ENCODE assay signal across 23 cellular contexts in genomic region chr5:119280380-119280779, GRCh38.
A peak's percentile ranks its signal among the peaks of the same experiment; 100 is the strongest.
DNase-seq lines count a peak whose midpoint lies in the region; ATAC-seq and TF ChIP-seq lines count a peak whose summit lies in the region.
"Had no signal": no experiment of that assay in that cellular context is flagged by ENCODE, and none has a peak within 500 bp of the region (broad histone marks: within the 10 kb centered on the region; RNA-seq: fewer than 3 reads in every experiment).

No MANE protein-coding gene starts in this region.

- DNase-seq in T-helper 1 cell (no peak), T-cell (no peak), SKM-1 treated with dmso at 0.1 percent for 144 hours (lab: John Stamatoyannopoulos, UW; ENCODE audit: unreplicated experiment) (no peak), NCI-H2029 (lab: John Stamatoyannopoulos, UW) (no peak)
- no peak for DNase-seq in CD4-positive, alpha-beta T cell
- DNase-seq in effector memory CD8-positive, alpha-beta T cell, result no peak
- no peak for DNase-seq in activated effector memory CD4-positive, alpha-beta T cell treated with anti-CD3 and anti-CD28 coated beads, Interleukin-2, amount 50 U/mL, for 16 hours
- DNase-seq: activated CD8-positive, alpha-beta memory T cell treated with anti-CD3 and anti-CD28 coated beads, Interleukin-2, amount 10 ng/mL, durations not matched to agents 7 days and 5 days; activated gamma-delta T cell treated with Interleukin-2 at 50 U/mL for 16 hours; BE2C; H7; heart right ventricle; NCI-H1092 treated with DMSO at 0.1 percent for 48 hours; NCI-H2081; NK-92 treated with Interleukin-12 subunit alpha and Interleukin-12 subunit beta, amount 100 ng/mL, for 24 hours; right lobe of liver had no signal

- peaks cover 40% of the 10 kb centered on the region for H3K36me3 Mint-ChIP-seq in T-helper 1 cell treated with Interleukin-12 subunit alpha and Interleukin-12 subunit beta and Interleukin-4 antibody, amounts not matched to agents 30 μg/mL and 1 μg/mL, for 36 hours (ENCODE audit: low read depth)
- H3K36me3 Mint-ChIP-seq in CD4-positive, alpha-beta T cell (ENCODE audit: low read depth), result peaks cover 85% of the 10 kb centered on the region
- peaks cover 58% of the 10 kb centered on the region for H3K36me3 Mint-ChIP-seq in T-cell
- H3K36me3 Mint-ChIP-seq in effector memory CD8-positive, alpha-beta T cell (ENCODE audit: insufficient read depth), result peaks cover 46% of the 10 kb centered on the region

- peak overlapping the region; percentile 4 for H3K4me3 Mint-ChIP-seq in T-helper 1 cell treated with Interleukin-12 subunit alpha and Interleukin-12 subunit beta and Interleukin-4 antibody, amounts not matched to agents 30 μg/mL and 1 μg/mL, for 36 hours
- H3K4me3 Mint-ChIP-seq in CD4-positive, alpha-beta T cell, result peak overlapping the region; percentile 77
- peak overlapping the region; percentile 51 to 100 (median 63) for H3K4me3 Mint-ChIP-seq in T-cell
- H3K4me3 Mint-ChIP-seq in effector memory CD8-positive, alpha-beta T cell, result peak overlapping the region; percentile 45 to 98
- H3K4me3 Mint-ChIP-seq: activated CD8-positive, alpha-beta memory T cell treated with anti-CD3 and anti-CD28 coated beads, Interleukin-2, amount 10 ng/mL, durations not matched to agents 7 days and 5 days; nephron had no signal

- peaks cover 87% of the 10 kb centered on the region for H3K4me1 Mint-ChIP-seq in T-helper 1 cell treated with Interleukin-12 subunit alpha and Interleukin-12 subunit beta and Interleukin-4 antibody, amounts not matched to agents 30 μg/mL and 1 μg/mL, for 36 hours (ENCODE audit: low read depth)
- H3K4me1 Mint-ChIP-seq in CD4-positive, alpha-beta T cell (ENCODE audit: low read depth), result peaks cover 99% of the 10 kb centered on the region
- H3K4me1 Mint-ChIP-seq in T-cell, result peaks cover 98 to 100% (median 99%) of the 10 kb centered on the region in 3 donors
- H3K4me1 Mint-ChIP-seq in effector memory CD8-positive, alpha-beta T cell (ENCODE audit: low read depth in 2 of 2), result peaks cover 73 to 90% of the 10 kb centered on the region in 2 donors

- H3K27me3 Mint-ChIP-seq in T-helper 1 cell treated with Interleukin-12 subunit alpha and Interleukin-12 subunit beta and Interleukin-4 antibody, amounts not matched to agents 30 μg/mL and 1 μg/mL, for 36 hours (ENCODE audit: low read depth), result no peaks in the 10 kb centered on the region
- H3K27me3 Mint-ChIP-seq in CD4-positive, alpha-beta T cell, result peaks cover 6% of the 10 kb centered on the region
- peaks cover 0 to 2% of the 10 kb centered on the region in 2 donors for H3K27me3 Mint-ChIP-seq in T-cell
- H3K27me3 Mint-ChIP-seq in effector memory CD8-positive, alpha-beta T cell, result no peaks in the 10 kb centered on the region
- H3K27me3 Mint-ChIP-seq: activated CD8-positive, alpha-beta memory T cell treated with anti-CD3 and anti-CD28 coated beads, Interleukin-2, amount 10 ng/mL, durations not matched to agents 7 days and 5 days had no signal

- H3K27ac Mint-ChIP-seq in T-helper 1 cell treated with Interleukin-12 subunit alpha and Interleukin-12 subunit beta and Interleukin-4 antibody, amounts not matched to agents 30 μg/mL and 1 μg/mL, for 36 hours, result no peak overlapping the region
- H3K27ac Mint-ChIP-seq in CD4-positive, alpha-beta T cell, result peak overlapping the region; percentile 97
- peak overlapping the region; percentile 94 to 96 for H3K27ac Mint-ChIP-seq in T-cell
- H3K27ac Mint-ChIP-seq in effector memory CD8-positive, alpha-beta T cell, result peak overlapping the region; percentile 49 to 81
- H3K27ac Mint-ChIP-seq: activated CD8-positive, alpha-beta memory T cell treated with anti-CD3 and anti-CD28 coated beads, Interleukin-2, amount 10 ng/mL, durations not matched to agents 7 days and 5 days; nephron had no signal

- intact Hi-C loops in CD4-positive, alpha-beta T cell (cut with DNase I, micrococcal nuclease), result no loop called here

- no peaks in the 10 kb centered on the region for H3K9me3 ChIP-seq in CD4-positive, alpha-beta T cell (ENCODE audit: control insufficient read depth, low read length)
- H3K9me3 ChIP-seq: A549, BE2C, heart right ventricle, right lobe of liver had no signal

- CTCF ChIA-PET in CD4-positive, alpha-beta T cell (lab: Charles Lee), result interaction anchor here (0.5 to 2.0 kb wide), 3 partner anchors 9 to 113 kb away, joined by 3 to 8 read pairs (median 3); no protein-coding TSS in a partner anchor
- CTCF ChIA-PET in T-cell (lab: Charles Lee), result interaction anchor here (0.7 to 1.4 kb wide), 5 partner anchors 10 to 108 kb away, joined by 3 to 6 read pairs (median 3); no protein-coding TSS in a partner anchor

- H3K9me3 Mint-ChIP-seq in T-helper 1 cell treated with Interleukin-12 subunit alpha and Interleukin-12 subunit beta and Interleukin-4 antibody, amounts not matched to agents 30 μg/mL and 1 μg/mL, for 36 hours, result no peaks in the 10 kb centered on the region
- H3K9me3 Mint-ChIP-seq in CD4-positive, alpha-beta T cell, result no peaks in the 10 kb centered on the region
- H3K9me3 Mint-ChIP-seq in T-cell, result no peaks in the 10 kb centered on the region
- H3K9me3 Mint-ChIP-seq in effector memory CD8-positive, alpha-beta T cell, result peaks cover 0 to 2% of the 10 kb centered on the region in 2 donors
- H3K9me3 Mint-ChIP-seq: nephron had no signal

- TF ChIP-seq CTCF in CD4-positive, alpha-beta T cell (IDR thresholded peaks at IDR 0.05), result no peak

- no peaks in the 10 kb centered on the region for H3K27me3 ChIP-seq in CD4-positive, alpha-beta T cell (ENCODE audit: control insufficient read depth, insufficient read depth, low read length)
- H3K27me3 ChIP-seq: BE2C, heart right ventricle, right lobe of liver had no signal

- POLR2A ChIA-PET in CD4-positive, alpha-beta T cell (lab: Charles Lee), result interaction anchor here (1.1 to 1.7 kb wide), 2 partner anchors 50 to 62 kb away, joined by 4 to 5 read pairs; no protein-coding TSS in a partner anchor
- POLR2A ChIA-PET in T-cell (lab: Charles Lee), result interaction anchor here (0.8 to 1.3 kb wide), 3 partner anchors 10 to 33 kb away, joined by 3 to 6 read pairs (median 3); no protein-coding TSS in a partner anchor

- H3K27ac ChIP-seq in CD4-positive, alpha-beta T cell (ENCODE audit: low read depth, low read length), result no peak overlapping the region
- H3K27ac ChIP-seq: A549, heart right ventricle, parathyroid adenoma, right lobe of liver had no signal

- no peak for ATAC-seq in CD4-positive, alpha-beta T cell (ENCODE audit: poor library complexity)
- no peak for ATAC-seq in T-cell (replicated peaks in 1 of 4)
- no peak for ATAC-seq in effector memory CD8-positive, alpha-beta T cell (replicated peaks)
- ATAC-seq: A549; activated CD4-positive, CD25-positive, alpha-beta regulatory T cell treated with anti-CD3 and anti-CD28 coated beads, Interleukin-2, amount 50 U/mL, for 24 hours; activated CD8-positive, alpha-beta memory T cell treated with anti-CD3 and anti-CD28 coated beads, Interleukin-2, amount 10 ng/mL, durations not matched to agents 7 days and 5 days; heart right ventricle; HepG2; left lobe of liver; right lobe of liver had no signal

Comparison
In these comparisons a context has a peak if more than half of its experiments do, and no peak if none do; other contexts are left out.
1. H3K4me3 Mint-ChIP-seq: peak in every context shown above with its lines; median percentile 77 in CD4-positive, alpha-beta T cell; 72 in effector memory CD8-positive, alpha-beta T cell; 63 in T-cell; 4 in T-helper 1 cell treated with Interleukin-12 subunit alpha and Interleukin-12 subunit beta and Interleukin-4 antibody, amounts not matched to agents 30 μg/mL and 1 μg/mL, for 36 hours.